In genomic region chr3:3714572-3714971, GRCh38 we compare ENCODE assay signal across 15 cellular contexts.
"Had no signal": no experiment of that assay in that cellular context is flagged by ENCODE, and none has a peak within 500 bp of the region (broad histone marks: within the 10 kb centered on the region; RNA-seq: fewer than 3 reads in every experiment).

No MANE protein-coding gene starts in this region.

- H3K27me3 ChIP-seq: body of pancreas, ovary, upper lobe of left lung had no signal

- H3K27me3 Mint-ChIP-seq: central memory CD8-positive, alpha-beta T cell; effector memory CD8-positive, alpha-beta T cell; stimulated activated naive CD8-positive, alpha-beta T cell treated with anti-CD3 and anti-CD28 coated beads, Interleukin-15, Interleukin-2, amounts not matched to agents 100 ng/mL and 50 ng/mL, for 24 hours had no signal

- H3K9me3 ChIP-seq: body of pancreas, ovary, upper lobe of left lung had no signal

- H3K4me1 Mint-ChIP-seq: central memory CD8-positive, alpha-beta T cell; mesothelial cell of epicardium; neural crest cell had no signal

- H3K4me1 ChIP-seq: body of pancreas, upper lobe of left lung had no signal

- H3K36me3 ChIP-seq: ovary, upper lobe of left lung had no signal

- H3K4me3 ChIP-seq: body of pancreas, ovary, upper lobe of left lung had no signal

- DNase-seq: activated CD4-positive, alpha-beta T cell treated with anti-CD3 and anti-CD28 coated beads, Interleukin-2, amount 50 U/mL, for 1 hour; activated CD4-positive, CD25-positive, alpha-beta regulatory T cell; activated naive CD4-positive, alpha-beta T cell treated with anti-CD3 and anti-CD28 coated beads, Interleukin-2, amount 50 U/mL, for 16 hours; body of pancreas; effector memory CD8-positive, alpha-beta T cell; hippocampal formation; kidney glomerular epithelial cell; ovary; stimulated activated CD4-positive, alpha-beta T cell treated with anti-CD3 and anti-CD28 coated beads, Interleukin-4, amount 100 ng/mL, for 1 hour; stimulated activated CD8-positive, alpha-beta memory T cell treated with anti-CD3 and anti-CD28 coated beads, Interleukin-4, amount 100 ng/mL, for 48 hours; upper lobe of left lung had no signal

- H3K4me3 Mint-ChIP-seq: central memory CD8-positive, alpha-beta T cell; effector memory CD8-positive, alpha-beta T cell; mesothelial cell of epicardium; neural crest cell; stimulated activated naive CD8-positive, alpha-beta T cell treated with anti-CD3 and anti-CD28 coated beads, Interleukin-15, Interleukin-2, amounts not matched to agents 100 ng/mL and 50 ng/mL, for 24 hours had no signal

- H3K27ac Mint-ChIP-seq: effector memory CD8-positive, alpha-beta T cell; mesothelial cell of epicardium; stimulated activated naive CD8-positive, alpha-beta T cell treated with anti-CD3 and anti-CD28 coated beads, Interleukin-15, Interleukin-2, amounts not matched to agents 100 ng/mL and 50 ng/mL, for 24 hours had no signal

- H3K27ac ChIP-seq: body of pancreas, ovary, upper lobe of left lung had no signal

- ATAC-seq: body of pancreas; effector memory CD8-positive, alpha-beta T cell had no signal

- H3K9me3 Mint-ChIP-seq: stimulated activated naive CD8-positive, alpha-beta T cell treated with anti-CD3 and anti-CD28 coated beads, Interleukin-15, Interleukin-2, amounts not matched to agents 100 ng/mL and 50 ng/mL, for 24 hours had no signal
